Comparison of ENCODE assay signal across 27 cellular contexts in genomic region chr6:70175770-70176169, GRCh38.
"Had no signal": no experiment of that assay in that cellular context is flagged by ENCODE, and none has a peak within 500 bp of the region (broad histone marks: within the 10 kb centered on the region; RNA-seq: fewer than 3 reads in every experiment).

No MANE protein-coding gene starts in this region.

- H3K36me3 ChIP-seq: neural progenitor cell, ovary, suprapubic skin, tibial artery, transverse colon, upper lobe of right lung, uterus had no signal

- H2AFZ ChIP-seq: neural progenitor cell, parathyroid adenoma had no signal

- H3K27ac ChIP-seq: neural progenitor cell, ovary, parathyroid adenoma, psoas muscle, skin epidermis, spleen, suprapubic skin, testis, tibial artery, transverse colon, upper lobe of right lung, uterus had no signal

- H3K4me1 ChIP-seq: neural progenitor cell, parathyroid adenoma, psoas muscle, spleen, suprapubic skin, testis, tibial artery, transverse colon, upper lobe of right lung, uterus had no signal

- DNase-seq: natural killer cell; occipital lobe; ovary; psoas muscle; right cardiac atrium; spleen; stimulated activated CD4-positive, alpha-beta T cell treated with anti-CD3 and anti-CD28 coated beads, Interleukin-12 subunit alpha, Interleukin-12 subunit beta, amount 100 ng/mL, for 4 hours; stimulated activated CD4-positive, alpha-beta T cell treated with anti-CD3 and anti-CD28 coated beads, Interleukin-1b, Interleukin-23, amount 100 ng/mL, for 48 hours; stimulated activated CD4-positive, alpha-beta T cell treated with anti-CD3 and anti-CD28 coated beads, Interleukin-4, amount 100 ng/mL, for 1 hour; stimulated activated CD4-positive, alpha-beta T cell treated with anti-CD3 and anti-CD28 coated beads, Interleukin-4, amount 100 ng/mL, for 4 hours; stimulated activated CD8-positive, alpha-beta memory T cell treated with anti-CD3 and anti-CD28 coated beads, Interleukin-4, amount 100 ng/mL, for 48 hours; stimulated activated naive CD4-positive, alpha-beta T cell; stimulated activated naive CD8-positive, alpha-beta T cell treated with anti-CD3 and anti-CD28 coated beads, Interleukin-15, amount 100 ng/mL, for 72 hours; stimulated activated naive CD8-positive, alpha-beta T cell treated with anti-CD3 and anti-CD28 coated beads, Interleukin-15, Interleukin-2, amounts not matched to agents 100 U/mL and 50 U/mL, for 24 hours; substantia nigra; testis; tibial artery; transverse colon; upper lobe of right lung; uterus had no signal

- H3K4me3 ChIP-seq: neural progenitor cell, ovary, psoas muscle, skin epidermis, smooth muscle cell, spleen, suprapubic skin, testis, tibial artery, transverse colon, upper lobe of right lung, uterus had no signal

- H3K9ac ChIP-seq: neural progenitor cell, parathyroid adenoma had no signal

- H3K4me2 ChIP-seq: neural progenitor cell, smooth muscle cell had no signal

- H3K79me2 ChIP-seq: parathyroid adenoma had no signal

- H3K9me3 ChIP-seq: ovary, psoas muscle, suprapubic skin, testis, tibial artery, transverse colon, upper lobe of right lung, uterus had no signal

- H3K27me3 ChIP-seq: neural progenitor cell, ovary, spleen, suprapubic skin, testis, tibial artery, transverse colon, upper lobe of right lung, uterus had no signal

- ATAC-seq: natural killer cell; psoas muscle; right cardiac atrium; sciatic nerve; stimulated activated memory B cell treated with anti-CD40 and anti-IgM and Interleukin-4, amounts not matched to agents 10 μg/mL and 1 μg/mL and 100 μg/mL, for 72 hours; stimulated activated naive CD8-positive, alpha-beta T cell treated with anti-CD3 and anti-CD28 coated beads, Interleukin-15, amount 100 ng/mL, for 72 hours; stimulated activated naive CD8-positive, alpha-beta T cell treated with anti-CD3 and anti-CD28 coated beads, Interleukin-15, Interleukin-2, amounts not matched to agents 100 U/mL and 50 U/mL, for 24 hours; upper lobe of right lung had no signal
